In the genomic region with DNA sequence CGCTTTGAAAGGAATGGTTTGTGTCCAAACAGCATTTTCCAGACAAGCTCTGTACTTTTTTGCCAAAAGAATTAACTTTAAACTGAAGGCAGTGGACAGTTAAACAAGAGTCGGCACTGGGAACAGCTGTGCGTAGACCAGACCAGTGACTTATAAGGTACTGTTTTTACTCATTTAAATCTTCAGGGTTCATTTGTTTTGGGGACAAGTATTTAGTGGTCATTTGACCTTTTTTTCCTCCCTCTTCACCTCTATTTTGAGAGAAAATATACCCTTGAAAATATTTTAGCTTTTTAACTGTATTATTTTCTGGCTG, we compare ENCODE assay signal across 1 cellular context.
TF ChIP-seq lines count a peak whose summit lies in the region.

No MANE protein-coding gene starts in this region.

TF ChIP-seq in H1, 55 proteins besides CTCF, POLR2A, EP300 and RAD21 (continued from another document):
- TF ChIP-seq, protein P1, sequence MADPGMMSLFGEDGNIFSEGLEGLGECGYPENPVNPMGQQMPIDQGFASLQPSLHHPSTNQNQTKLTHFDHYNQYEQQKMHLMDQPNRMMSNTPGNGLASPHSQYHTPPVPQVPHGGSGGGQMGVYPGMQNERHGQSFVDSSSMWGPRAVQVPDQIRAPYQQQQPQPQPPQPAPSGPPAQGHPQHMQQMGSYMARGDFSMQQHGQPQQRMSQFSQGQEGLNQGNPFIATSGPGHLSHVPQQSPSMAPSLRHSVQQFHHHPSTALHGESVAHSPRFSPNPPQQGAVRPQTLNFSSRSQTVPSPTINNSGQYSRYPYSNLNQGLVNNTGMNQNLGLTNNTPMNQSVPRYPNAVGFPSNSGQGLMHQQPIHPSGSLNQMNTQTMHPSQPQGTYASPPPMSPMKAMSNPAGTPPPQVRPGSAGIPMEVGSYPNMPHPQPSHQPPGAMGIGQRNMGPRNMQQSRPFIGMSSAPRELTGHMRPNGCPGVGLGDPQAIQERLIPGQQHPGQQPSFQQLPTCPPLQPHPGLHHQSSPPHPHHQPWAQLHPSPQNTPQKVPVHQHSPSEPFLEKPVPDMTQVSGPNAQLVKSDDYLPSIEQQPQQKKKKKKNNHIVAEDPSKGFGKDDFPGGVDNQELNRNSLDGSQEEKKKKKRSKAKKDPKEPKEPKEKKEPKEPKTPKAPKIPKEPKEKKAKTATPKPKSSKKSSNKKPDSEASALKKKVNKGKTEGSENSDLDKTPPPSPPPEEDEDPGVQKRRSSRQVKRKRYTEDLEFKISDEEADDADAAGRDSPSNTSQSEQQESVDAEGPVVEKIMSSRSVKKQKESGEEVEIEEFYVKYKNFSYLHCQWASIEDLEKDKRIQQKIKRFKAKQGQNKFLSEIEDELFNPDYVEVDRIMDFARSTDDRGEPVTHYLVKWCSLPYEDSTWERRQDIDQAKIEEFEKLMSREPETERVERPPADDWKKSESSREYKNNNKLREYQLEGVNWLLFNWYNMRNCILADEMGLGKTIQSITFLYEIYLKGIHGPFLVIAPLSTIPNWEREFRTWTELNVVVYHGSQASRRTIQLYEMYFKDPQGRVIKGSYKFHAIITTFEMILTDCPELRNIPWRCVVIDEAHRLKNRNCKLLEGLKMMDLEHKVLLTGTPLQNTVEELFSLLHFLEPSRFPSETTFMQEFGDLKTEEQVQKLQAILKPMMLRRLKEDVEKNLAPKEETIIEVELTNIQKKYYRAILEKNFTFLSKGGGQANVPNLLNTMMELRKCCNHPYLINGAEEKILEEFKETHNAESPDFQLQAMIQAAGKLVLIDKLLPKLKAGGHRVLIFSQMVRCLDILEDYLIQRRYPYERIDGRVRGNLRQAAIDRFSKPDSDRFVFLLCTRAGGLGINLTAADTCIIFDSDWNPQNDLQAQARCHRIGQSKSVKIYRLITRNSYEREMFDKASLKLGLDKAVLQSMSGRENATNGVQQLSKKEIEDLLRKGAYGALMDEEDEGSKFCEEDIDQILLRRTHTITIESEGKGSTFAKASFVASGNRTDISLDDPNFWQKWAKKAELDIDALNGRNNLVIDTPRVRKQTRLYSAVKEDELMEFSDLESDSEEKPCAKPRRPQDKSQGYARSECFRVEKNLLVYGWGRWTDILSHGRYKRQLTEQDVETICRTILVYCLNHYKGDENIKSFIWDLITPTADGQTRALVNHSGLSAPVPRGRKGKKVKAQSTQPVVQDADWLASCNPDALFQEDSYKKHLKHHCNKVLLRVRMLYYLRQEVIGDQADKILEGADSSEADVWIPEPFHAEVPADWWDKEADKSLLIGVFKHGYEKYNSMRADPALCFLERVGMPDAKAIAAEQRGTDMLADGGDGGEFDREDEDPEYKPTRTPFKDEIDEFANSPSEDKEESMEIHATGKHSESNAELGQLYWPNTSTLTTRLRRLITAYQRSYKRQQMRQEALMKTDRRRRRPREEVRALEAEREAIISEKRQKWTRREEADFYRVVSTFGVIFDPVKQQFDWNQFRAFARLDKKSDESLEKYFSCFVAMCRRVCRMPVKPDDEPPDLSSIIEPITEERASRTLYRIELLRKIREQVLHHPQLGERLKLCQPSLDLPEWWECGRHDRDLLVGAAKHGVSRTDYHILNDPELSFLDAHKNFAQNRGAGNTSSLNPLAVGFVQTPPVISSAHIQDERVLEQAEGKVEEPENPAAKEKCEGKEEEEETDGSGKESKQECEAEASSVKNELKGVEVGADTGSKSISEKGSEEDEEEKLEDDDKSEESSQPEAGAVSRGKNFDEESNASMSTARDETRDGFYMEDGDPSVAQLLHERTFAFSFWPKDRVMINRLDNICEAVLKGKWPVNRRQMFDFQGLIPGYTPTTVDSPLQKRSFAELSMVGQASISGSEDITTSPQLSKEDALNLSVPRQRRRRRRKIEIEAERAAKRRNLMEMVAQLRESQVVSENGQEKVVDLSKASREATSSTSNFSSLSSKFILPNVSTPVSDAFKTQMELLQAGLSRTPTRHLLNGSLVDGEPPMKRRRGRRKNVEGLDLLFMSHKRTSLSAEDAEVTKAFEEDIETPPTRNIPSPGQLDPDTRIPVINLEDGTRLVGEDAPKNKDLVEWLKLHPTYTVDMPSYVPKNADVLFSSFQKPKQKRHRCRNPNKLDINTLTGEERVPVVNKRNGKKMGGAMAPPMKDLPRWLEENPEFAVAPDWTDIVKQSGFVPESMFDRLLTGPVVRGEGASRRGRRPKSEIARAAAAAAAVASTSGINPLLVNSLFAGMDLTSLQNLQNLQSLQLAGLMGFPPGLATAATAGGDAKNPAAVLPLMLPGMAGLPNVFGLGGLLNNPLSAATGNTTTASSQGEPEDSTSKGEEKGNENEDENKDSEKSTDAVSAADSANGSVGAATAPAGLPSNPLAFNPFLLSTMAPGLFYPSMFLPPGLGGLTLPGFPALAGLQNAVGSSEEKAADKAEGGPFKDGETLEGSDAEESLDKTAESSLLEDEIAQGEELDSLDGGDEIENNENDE (IDR thresholded peaks at IDR 0.05; ENCODE audit: insufficient replicate concordance, low read length): no peak
- no peak for TF ChIP-seq SAP30 (IDR thresholded peaks at IDR 0.05; ENCODE audit: insufficient read depth, insufficient replicate concordance, low read length)
- no peak for TF ChIP-seq SP1 (IDR thresholded peaks at IDR 0.05; ENCODE audit: low read depth, low read length)
